In the genomic region with DNA sequence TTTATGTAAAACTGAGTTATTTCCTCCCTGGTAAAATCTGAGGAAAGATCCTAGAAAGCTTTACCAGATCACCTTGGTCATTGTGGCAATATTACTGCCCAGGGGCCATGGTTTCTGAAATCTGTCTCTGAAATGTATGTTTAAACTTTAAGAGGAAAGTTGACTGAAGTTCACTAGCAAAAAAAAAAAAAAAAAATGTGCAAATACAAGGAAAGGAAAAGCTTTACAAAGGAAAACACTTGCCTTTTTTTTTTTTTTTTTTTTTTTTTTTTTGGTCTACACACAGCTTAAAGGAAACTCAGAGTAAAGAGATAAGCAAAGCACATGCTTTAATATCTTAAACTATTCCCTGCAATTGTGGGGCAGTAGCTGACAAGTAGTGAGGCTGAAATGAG, we compare ENCODE assay signal across 29 cellular contexts.
"Had no signal": no experiment of that assay in that cellular context is flagged by ENCODE, and none has a peak within 500 bp of the region (broad histone marks: within the 10 kb centered on the region; RNA-seq: fewer than 3 reads in every experiment).

No MANE protein-coding gene starts in this region.

- ATAC-seq: effector memory CD8-positive, alpha-beta T cell; esophagus mucosa; sciatic nerve; stimulated activated effector memory CD8-positive, alpha-beta T cell treated with anti-CD3 and anti-CD28 coated beads, Interleukin-12 subunit alpha, Interleukin-12 subunit beta, amount 100 ng/mL, for 72 hours; stimulated activated naive CD8-positive, alpha-beta T cell treated with anti-CD3 and anti-CD28 coated beads, Interleukin-15, amount 100 ng/mL, for 72 hours; T-helper 17 cell had no signal

- H3K36me3 Mint-ChIP-seq: mesothelial cell of epicardium; stimulated activated effector memory CD8-positive, alpha-beta T cell treated with anti-CD3 and anti-CD28 coated beads, Interleukin-12 subunit alpha, Interleukin-12 subunit beta, amount 100 ng/mL, for 72 hours had no signal

- H3K27ac ChIP-seq: neutrophil, ovary, skin epidermis, upper lobe of right lung had no signal

- H3K27ac Mint-ChIP-seq: activated naive CD8-positive, alpha-beta T cell; effector memory CD8-positive, alpha-beta T cell; mesothelial cell of epicardium; naive B cell; nephron progenitor cell; progenitor cell of endocrine pancreas; stimulated activated effector memory CD8-positive, alpha-beta T cell treated with anti-CD3 and anti-CD28 coated beads, Interleukin-12 subunit alpha, Interleukin-12 subunit beta, amount 100 ng/mL, for 72 hours; stimulated activated naive CD8-positive, alpha-beta T cell treated with anti-CD3 and anti-CD28 coated beads, Interleukin-15, amount 100 ng/mL, for 72 hours; T-helper 17 cell had no signal

- H3K4me3 Mint-ChIP-seq: activated naive CD8-positive, alpha-beta T cell; central memory CD8-positive, alpha-beta T cell; effector memory CD8-positive, alpha-beta T cell; mesothelial cell of epicardium; naive B cell; nephron progenitor cell; stimulated activated effector memory CD8-positive, alpha-beta T cell treated with anti-CD3 and anti-CD28 coated beads, Interleukin-12 subunit alpha, Interleukin-12 subunit beta, amount 100 ng/mL, for 72 hours; stimulated activated naive CD8-positive, alpha-beta T cell treated with anti-CD3 and anti-CD28 coated beads, Interleukin-15, amount 100 ng/mL, for 72 hours; T-helper 17 cell had no signal

- H3K9me3 ChIP-seq: neutrophil, ovary, upper lobe of right lung had no signal

- DNase-seq: activated CD4-positive, alpha-beta T cell treated with anti-CD3 and anti-CD28 coated beads for 4 hours; activated CD4-positive, alpha-beta T cell treated with anti-CD3 and anti-CD28 coated beads, Interleukin-2, amount 50 U/mL, for 4 hours; activated CD4-positive, CD25-positive, alpha-beta regulatory T cell; activated effector memory CD4-positive, alpha-beta T cell treated with Interleukin-2 at 50 U/mL for 16 hours; activated naive CD4-positive, alpha-beta T cell treated with Interleukin-2 at 50 U/mL for 16 hours; anterior cingulate cortex; effector memory CD8-positive, alpha-beta T cell; foreskin melanocyte; naive B cell; nephron progenitor cell; ovary; stimulated activated CD4-positive, alpha-beta T cell treated with anti-CD3 and anti-CD28 coated beads, Interleukin-12 subunit alpha, Interleukin-12 subunit beta, amount 100 ng/mL, for 4 hours; stimulated activated CD4-positive, alpha-beta T cell treated with anti-CD3 and anti-CD28 coated beads, Interleukin-4, amount 100 ng/mL, for 24 hours; stimulated activated naive CD8-positive, alpha-beta T cell treated with anti-CD3 and anti-CD28 coated beads, Interleukin-15, amount 100 ng/mL, for 72 hours; substantia nigra; T-helper 17 cell; T1000; upper lobe of right lung had no signal

- H3K4me3 ChIP-seq: ovary, skin epidermis, upper lobe of right lung had no signal

- H3K4me1 Mint-ChIP-seq: stimulated activated naive CD8-positive, alpha-beta T cell treated with anti-CD3 and anti-CD28 coated beads, Interleukin-15, amount 100 ng/mL, for 72 hours; T-helper 17 cell had no signal

- H3K36me3 ChIP-seq: neutrophil, ovary, upper lobe of right lung had no signal

- H3K27me3 Mint-ChIP-seq: activated naive CD8-positive, alpha-beta T cell; central memory CD8-positive, alpha-beta T cell; effector memory CD8-positive, alpha-beta T cell; naive B cell; progenitor cell of endocrine pancreas; stimulated activated naive CD8-positive, alpha-beta T cell treated with anti-CD3 and anti-CD28 coated beads, Interleukin-15, amount 100 ng/mL, for 72 hours; T-helper 17 cell had no signal

- H3K27me3 ChIP-seq: neutrophil, ovary, upper lobe of right lung had no signal

- FAIRE-seq: bronchial epithelial cell, islet of Langerhans had no signal

- H3K9me3 Mint-ChIP-seq: central memory CD8-positive, alpha-beta T cell; effector memory CD8-positive, alpha-beta T cell; mesothelial cell of epicardium; naive B cell; nephron progenitor cell; stimulated activated effector memory CD8-positive, alpha-beta T cell treated with anti-CD3 and anti-CD28 coated beads, Interleukin-12 subunit alpha, Interleukin-12 subunit beta, amount 100 ng/mL, for 72 hours; stimulated activated naive CD8-positive, alpha-beta T cell treated with anti-CD3 and anti-CD28 coated beads, Interleukin-15, amount 100 ng/mL, for 72 hours had no signal
